In the genomic region with DNA sequence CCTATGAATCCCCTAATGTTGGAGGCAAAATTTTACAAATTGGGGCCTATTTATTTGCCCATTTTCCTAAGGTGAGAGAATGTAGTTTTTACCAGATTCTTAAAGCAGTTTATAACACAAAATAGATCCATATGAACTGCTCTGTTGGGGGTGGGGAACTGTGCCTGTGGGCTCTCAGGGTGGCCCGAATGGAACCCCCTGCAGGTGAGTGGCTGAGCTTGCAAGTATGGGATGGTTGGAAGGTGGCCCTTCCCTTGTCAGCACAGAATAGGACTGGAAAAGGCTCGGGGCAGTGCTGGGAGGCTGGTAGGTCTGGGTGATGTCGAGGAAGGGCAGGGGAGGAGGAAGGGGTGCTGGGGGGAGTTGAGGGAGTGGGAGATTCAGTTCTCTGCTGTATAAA, we compare ENCODE assay signal across 1 cellular context.
TF ChIP-seq lines count a peak whose summit lies in the region.

No MANE protein-coding gene starts in this region.

TF ChIP-seq in HepG2, 621 proteins besides CTCF, POLR2A, EP300 and RAD21:
- TF ChIP-seq, protein P1, sequence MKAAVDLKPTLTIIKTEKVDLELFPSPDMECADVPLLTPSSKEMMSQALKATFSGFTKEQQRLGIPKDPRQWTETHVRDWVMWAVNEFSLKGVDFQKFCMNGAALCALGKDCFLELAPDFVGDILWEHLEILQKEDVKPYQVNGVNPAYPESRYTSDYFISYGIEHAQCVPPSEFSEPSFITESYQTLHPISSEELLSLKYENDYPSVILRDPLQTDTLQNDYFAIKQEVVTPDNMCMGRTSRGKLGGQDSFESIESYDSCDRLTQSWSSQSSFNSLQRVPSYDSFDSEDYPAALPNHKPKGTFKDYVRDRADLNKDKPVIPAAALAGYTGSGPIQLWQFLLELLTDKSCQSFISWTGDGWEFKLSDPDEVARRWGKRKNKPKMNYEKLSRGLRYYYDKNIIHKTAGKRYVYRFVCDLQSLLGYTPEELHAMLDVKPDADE (CRISPR knock-in tag; IDR thresholded peaks at IDR 0.05), result no peak
- no peak for TF ChIP-seq ZNF83 (CRISPR knock-in tag; IDR thresholded peaks at IDR 0.05; ENCODE audit: borderline replicate concordance)
- no peak for TF ChIP-seq NFIB (CRISPR knock-in tag; IDR thresholded peaks at IDR 0.05; ENCODE audit: borderline replicate concordance)
- no peak for TF ChIP-seq ARID3A (IDR thresholded peaks at IDR 0.05; ENCODE audit: low read depth, low read length)
- TF ChIP-seq, protein P2, sequence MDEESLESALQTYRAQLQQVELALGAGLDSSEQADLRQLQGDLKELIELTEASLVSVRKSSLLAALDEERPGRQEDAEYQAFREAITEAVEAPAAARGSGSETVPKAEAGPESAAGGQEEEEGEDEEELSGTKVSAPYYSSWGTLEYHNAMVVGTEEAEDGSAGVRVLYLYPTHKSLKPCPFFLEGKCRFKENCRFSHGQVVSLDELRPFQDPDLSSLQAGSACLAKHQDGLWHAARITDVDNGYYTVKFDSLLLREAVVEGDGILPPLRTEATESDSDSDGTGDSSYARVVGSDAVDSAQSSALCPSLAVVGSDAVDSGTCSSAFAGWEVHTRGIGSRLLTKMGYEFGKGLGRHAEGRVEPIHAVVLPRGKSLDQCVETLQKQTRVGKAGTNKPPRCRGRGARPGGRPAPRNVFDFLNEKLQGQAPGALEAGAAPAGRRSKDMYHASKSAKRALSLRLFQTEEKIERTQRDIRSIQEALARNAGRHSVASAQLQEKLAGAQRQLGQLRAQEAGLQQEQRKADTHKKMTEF (CRISPR knock-in tag; IDR thresholded peaks at IDR 0.05), result no peak
- no peak for TF ChIP-seq MTF1 (CRISPR knock-in tag; IDR thresholded peaks at IDR 0.05)
- no peak for TF ChIP-seq ZNF180 (CRISPR knock-in tag; IDR thresholded peaks at IDR 0.05; ENCODE audit: borderline replicate concordance, low read depth)
- TF ChIP-seq ZNF121 (CRISPR knock-in tag; IDR thresholded peaks at IDR 0.05), result no peak
- TF ChIP-seq ZNF431 (CRISPR knock-in tag; IDR thresholded peaks at IDR 0.05; ENCODE audit: borderline replicate concordance, low read depth), result no peak
- TF ChIP-seq NR2F2 (IDR thresholded peaks at IDR 0.05; ENCODE audit: borderline replicate concordance, low read depth), result no peak
- TF ChIP-seq ZNF224 (CRISPR knock-in tag; IDR thresholded peaks at IDR 0.05), result no peak
- no peak for TF ChIP-seq DMAP1 (CRISPR knock-in tag; IDR thresholded peaks at IDR 0.05)
- TF ChIP-seq, protein P3, sequence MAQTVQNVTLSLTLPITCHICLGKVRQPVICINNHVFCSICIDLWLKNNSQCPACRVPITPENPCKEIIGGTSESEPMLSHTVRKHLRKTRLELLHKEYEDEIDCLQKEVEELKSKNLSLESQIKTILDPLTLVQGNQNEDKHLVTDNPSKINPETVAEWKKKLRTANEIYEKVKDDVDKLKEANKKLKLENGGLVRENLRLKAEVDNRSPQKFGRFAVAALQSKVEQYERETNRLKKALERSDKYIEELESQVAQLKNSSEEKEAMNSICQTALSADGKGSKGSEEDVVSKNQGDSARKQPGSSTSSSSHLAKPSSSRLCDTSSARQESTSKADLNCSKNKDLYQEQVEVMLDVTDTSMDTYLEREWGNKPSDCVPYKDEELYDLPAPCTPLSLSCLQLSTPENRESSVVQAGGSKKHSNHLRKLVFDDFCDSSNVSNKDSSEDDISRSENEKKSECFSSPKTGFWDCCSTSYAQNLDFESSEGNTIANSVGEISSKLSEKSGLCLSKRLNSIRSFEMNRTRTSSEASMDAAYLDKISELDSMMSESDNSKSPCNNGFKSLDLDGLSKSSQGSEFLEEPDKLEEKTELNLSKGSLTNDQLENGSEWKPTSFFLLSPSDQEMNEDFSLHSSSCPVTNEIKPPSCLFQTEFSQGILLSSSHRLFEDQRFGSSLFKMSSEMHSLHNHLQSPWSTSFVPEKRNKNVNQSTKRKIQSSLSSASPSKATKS (CRISPR knock-in tag; IDR thresholded peaks at IDR 0.05), result no peak
- no peak for TF ChIP-seq KAT2B (IDR thresholded peaks at IDR 0.05; ENCODE audit: borderline replicate concordance, low read depth, low read length)
- TF ChIP-seq ZSCAN5A (CRISPR knock-in tag; IDR thresholded peaks at IDR 0.05; ENCODE audit: borderline replicate concordance), result no peak
- no peak for TF ChIP-seq HNF4A (CRISPR knock-in tag; IDR thresholded peaks at IDR 0.05)
- TF ChIP-seq KDM5A (IDR thresholded peaks at IDR 0.05; ENCODE audit: borderline replicate concordance, low read length), result no peak
- no peak for TF ChIP-seq NFE2L2 (IDR thresholded peaks at IDR 0.05; ENCODE audit: low read length)
TF ChIP-seq in HepG2: peak in this region for 0.
